In genomic region chr15:87312221-87312620, GRCh38 we compare ENCODE assay signal across 32 cellular contexts.
"Had no signal": no experiment of that assay in that cellular context is flagged by ENCODE, and none has a peak within 500 bp of the region (broad histone marks: within the 10 kb centered on the region; RNA-seq: fewer than 3 reads in every experiment).

No MANE protein-coding gene starts in this region.

- H3K27me3 Mint-ChIP-seq: activated CD4-positive, alpha-beta T cell treated with anti-CD3 and anti-CD28 coated beads for 36 hours; brain; stimulated activated naive B cell treated with anti-CD40 and anti-IgM and Interleukin-4, amounts not matched to agents 10 μg/mL and 1 μg/mL and 100 μg/mL, for 72 hours had no signal

- ATAC-seq: activated CD4-positive, alpha-beta T cell treated with anti-CD3 and anti-CD28 coated beads for 36 hours; esophagus mucosa; left colon; naive thymus-derived CD8-positive, alpha-beta T cell; sciatic nerve; stimulated activated naive B cell treated with anti-CD40 and anti-IgM and Interleukin-4, amounts not matched to agents 10 μg/mL and 1 μg/mL and 100 μg/mL, for 72 hours had no signal

- H3K4me3 Mint-ChIP-seq: activated CD4-positive, alpha-beta T cell treated with anti-CD3 and anti-CD28 coated beads for 36 hours; activated naive CD8-positive, alpha-beta T cell treated with anti-CD3 and anti-CD28 coated beads for 36 hours; brain; endodermal cell; immature natural killer cell; naive thymus-derived CD8-positive, alpha-beta T cell; stimulated activated naive B cell treated with anti-CD40 and anti-IgM and Interleukin-4, amounts not matched to agents 10 μg/mL and 1 μg/mL and 100 μg/mL, for 72 hours; T-helper 2 cell treated with Interferon-gamma antibody and Interleukin-4, amounts not matched to agents 5 μg/mL and 100 μg/mL, for 36 hours had no signal

- H3K4me3 ChIP-seq: adrenal gland, prostate gland, suprapubic skin, tibial artery had no signal

- H3K27ac ChIP-seq: adrenal gland, prostate gland, suprapubic skin, tibial artery had no signal

- H3K4me1 ChIP-seq: adrenal gland, prostate gland, suprapubic skin, tibial artery had no signal

- H3K36me3 Mint-ChIP-seq: activated naive CD8-positive, alpha-beta T cell treated with anti-CD3 and anti-CD28 coated beads for 36 hours; brain; immature natural killer cell; naive thymus-derived CD8-positive, alpha-beta T cell; stimulated activated naive B cell treated with anti-CD40 and anti-IgM and Interleukin-4, amounts not matched to agents 10 μg/mL and 1 μg/mL and 100 μg/mL, for 72 hours had no signal

- H3K9me3 Mint-ChIP-seq: activated naive CD8-positive, alpha-beta T cell treated with anti-CD3 and anti-CD28 coated beads for 36 hours; endodermal cell had no signal

- DNase-seq: activated CD4-positive, alpha-beta T cell treated with anti-CD3 and anti-CD28 coated beads for 36 hours; activated CD4-positive, alpha-beta T cell treated with anti-CD3 and anti-CD28 coated beads, Interleukin-2, amount 50 U/mL, for 48 hours; activated CD4-positive, CD25-positive, alpha-beta regulatory T cell; activated CD8-positive, alpha-beta memory T cell treated with anti-CD3 and anti-CD28 coated beads for 24 hours; activated effector memory CD4-positive, alpha-beta T cell treated with Interleukin-2 at 50 U/mL for 16 hours; activated naive CD4-positive, alpha-beta T cell treated with Interleukin-2 at 50 U/mL for 16 hours; activated naive CD8-positive, alpha-beta T cell treated with anti-CD3 and anti-CD28 coated beads for 36 hours; adrenal gland; aorta; endodermal cell; foreskin fibroblast; head of caudate nucleus; hippocampal formation; immature natural killer cell; kidney; left colon; midbrain; naive thymus-derived CD8-positive, alpha-beta T cell; retina; small intestine; stimulated activated CD4-positive, alpha-beta T cell treated with anti-CD3 and anti-CD28 coated beads, Interleukin-1b, Interleukin-23, amount 100 ng/mL, for 48 hours; stimulated activated CD4-positive, alpha-beta T cell treated with anti-CD3 and anti-CD28 coated beads, Interleukin-4, amount 100 ng/mL, for 4 hours; stimulated activated CD8-positive, alpha-beta memory T cell treated with anti-CD3 and anti-CD28 coated beads, Interleukin-4, amount 100 ng/mL, for 48 hours; stimulated activated naive B cell treated with anti-CD40 and anti-IgM and Interleukin-4, amounts not matched to agents 10 μg/mL and 1 μg/mL and 100 μg/mL, for 72 hours; T-helper 1 cell; tibial artery had no signal

- H3K36me3 ChIP-seq: adrenal gland, prostate gland, suprapubic skin, tibial artery had no signal

- H3K27me3 ChIP-seq: adrenal gland, suprapubic skin, tibial artery had no signal

- FAIRE-seq: kidney had no signal

- H3K9me3 ChIP-seq: adrenal gland, prostate gland, suprapubic skin, tibial artery had no signal

- H3K27ac Mint-ChIP-seq: activated CD4-positive, alpha-beta T cell treated with anti-CD3 and anti-CD28 coated beads for 36 hours; activated naive CD8-positive, alpha-beta T cell treated with anti-CD3 and anti-CD28 coated beads for 36 hours; brain; endodermal cell; immature natural killer cell; naive thymus-derived CD8-positive, alpha-beta T cell; stimulated activated naive B cell treated with anti-CD40 and anti-IgM and Interleukin-4, amounts not matched to agents 10 μg/mL and 1 μg/mL and 100 μg/mL, for 72 hours; T-helper 2 cell treated with Interferon-gamma antibody and Interleukin-4, amounts not matched to agents 5 μg/mL and 100 μg/mL, for 36 hours had no signal

- H3K4me1 Mint-ChIP-seq: activated CD4-positive, alpha-beta T cell treated with anti-CD3 and anti-CD28 coated beads for 36 hours; activated naive CD8-positive, alpha-beta T cell treated with anti-CD3 and anti-CD28 coated beads for 36 hours; brain; immature natural killer cell; naive thymus-derived CD8-positive, alpha-beta T cell; stimulated activated naive B cell treated with anti-CD40 and anti-IgM and Interleukin-4, amounts not matched to agents 10 μg/mL and 1 μg/mL and 100 μg/mL, for 72 hours had no signal
